In genomic region chr5:73963021-73963420, GRCh38 we compare ENCODE assay signal across 19 cellular contexts.
DNase-seq lines count a peak whose midpoint lies in the region; TF ChIP-seq lines count a peak whose summit lies in the region.
"Had no signal": no experiment of that assay in that cellular context is flagged by ENCODE, and none has a peak within 500 bp of the region (broad histone marks: within the 10 kb centered on the region; RNA-seq: fewer than 3 reads in every experiment).

No MANE protein-coding gene starts in this region.

- H3K9me3 ChIP-seq in adipocyte (ENCODE audit: control insufficient read depth, low read length) (peaks cover 6% of the 10 kb centered on the region), testis (no peaks in the 10 kb centered on the region)
- H3K9me3 ChIP-seq: uterus had no signal

- peaks cover 8% of the 10 kb centered on the region for H3K27me3 ChIP-seq in adipocyte (replicated peaks; ENCODE audit: control insufficient read depth, insufficient read depth, low read length)
- H3K27me3 ChIP-seq in testis: no peaks in the 10 kb centered on the region
- H3K27me3 ChIP-seq: uterus had no signal

- peaks cover 1% of the 10 kb centered on the region for H3K4me1 ChIP-seq in adipocyte (ENCODE audit: control insufficient read depth, insufficient read depth, low read length)
- H3K4me1 ChIP-seq in testis: no peaks in the 10 kb centered on the region
- H3K4me1 ChIP-seq: uterus had no signal

- 39 to 51% methylated on average over 4 of the region's 4 CpGs for WGBS in testis, 2 donors

- no peak overlapping the region for H3K4me3 ChIP-seq in adipocyte (ENCODE audit: low read length)
- H3K4me3 ChIP-seq in epithelial cell of esophagus (ENCODE audit: low read length): no peak overlapping the region
- no peak overlapping the region for H3K4me3 ChIP-seq in testis
- H3K4me3 ChIP-seq: uterus had no signal

- no peak for TF ChIP-seq POLR2A in testis (IDR thresholded peaks at IDR 0.05)

- intact Hi-C loops in testis (cut with DNase I; ENCODE audit: low total_unique reads): no loop called here

- DNase-seq in EH (ENCODE audit: low read depth) (peak; percentile 59), adipocyte (ENCODE audit: low read depth) (peak; percentile 65), epithelial cell of esophagus (ENCODE audit: low read depth) (peak; percentile 77), myocyte (ENCODE audit: low read depth) (peak; percentile 88), NCI-H526 treated with DMSO at 0.1 percent for 48 hours (lab: John Stamatoyannopoulos, UW) (no peak), RPMI8226 (no peak), testis (no peak)
- DNase-seq in activated naive CD4-positive, alpha-beta T cell treated with Interleukin-2 at 50 U/mL for 16 hours: no peak
- DNase-seq: activated CD4-positive, CD25-positive, alpha-beta regulatory T cell treated with anti-CD3 and anti-CD28 coated beads, Interleukin-2, amount 50 U/mL, for 72 hours; activated CD8-positive, alpha-beta T cell treated with anti-CD3 and anti-CD28 coated beads for 36 hours; activated gamma-delta T cell; head of caudate nucleus; IMR-90; natural killer cell; NCI-H1417; NCI-H510A; stimulated activated CD4-positive, alpha-beta T cell treated with anti-CD3 and anti-CD28 coated beads, Interleukin-2, amount 100 ng/mL, for 48 hours; T-cell; uterus had no signal

- no peak overlapping the region for H3K9ac ChIP-seq in adipocyte (ENCODE audit: low read length)

- no peak for TF ChIP-seq CTCF in epithelial cell of esophagus (IDR thresholded peaks at IDR 0.05; ENCODE audit: insufficient read depth, low read depth, low read length, missing control alignments)
- no peak for TF ChIP-seq CTCF in testis (IDR thresholded peaks at IDR 0.05)

- no peaks in the 10 kb centered on the region for H3K36me3 ChIP-seq in adipocyte (ENCODE audit: control insufficient read depth, insufficient read depth, low read length, severe bottlenecking)
- no peaks in the 10 kb centered on the region for H3K36me3 ChIP-seq in testis (ENCODE audit: low read depth, missing control alignments)
- H3K36me3 ChIP-seq: uterus had no signal

- H3K27ac ChIP-seq in testis: no peak overlapping the region
- H3K27ac ChIP-seq: uterus had no signal

Comparison
In these comparisons a context has a peak if more than half of its experiments do, and no peak if none do; other contexts are left out.
1. DNase-seq: peak in EH (single experiment), adipocyte (single experiment), epithelial cell of esophagus (single experiment) and myocyte (single experiment); none in NCI-H526 treated with DMSO at 0.1 percent for 48 hours (single experiment), activated naive CD4-positive, alpha-beta T cell treated with Interleukin-2 at 50 U/mL for 16 hours (single experiment), RPMI8226 (single experiment) and testis (single experiment).